ENCODE assay signal across 10 cellular contexts in the genomic region with DNA sequence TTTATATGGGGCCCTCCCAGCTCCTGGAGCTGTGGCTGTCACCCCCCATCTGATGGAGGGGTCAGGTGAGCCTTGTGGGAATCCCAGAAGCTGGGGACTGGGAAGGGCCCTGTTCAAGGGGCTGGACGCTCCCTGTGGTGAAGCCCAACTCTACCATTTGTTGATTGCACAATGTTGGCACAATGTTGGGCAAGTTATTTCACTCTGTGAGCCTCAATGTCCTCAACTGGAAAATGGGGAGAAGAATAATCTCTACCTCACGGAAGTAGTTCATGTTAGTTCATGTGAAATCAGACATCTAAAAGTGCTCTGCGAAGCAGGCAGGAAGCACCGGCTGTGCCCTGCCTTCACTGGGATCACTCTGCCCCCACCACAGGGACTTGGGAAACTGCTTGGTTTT. TPM values are rescaled to one million over a fixed set of nuclear protein-coding genes. Genes with fewer than 3 reads are reported as not detected.
DNase-seq lines count a peak whose midpoint lies in the region; ATAC-seq and TF ChIP-seq lines count a peak whose summit lies in the region.
"Had no signal": no experiment of that assay in that cellular context is flagged by ENCODE, and none has a peak within 500 bp of the region (broad histone marks: within the 10 kb centered on the region; RNA-seq: fewer than 3 reads in every experiment).

No MANE protein-coding gene starts in this region.

- no peak for TF ChIP-seq POLR2A in sigmoid colon (IDR thresholded peaks at IDR 0.05)

- 89 to 90% methylated on average over 4 of the region's 4 CpGs for WGBS in GM23248 (ENCODE audit: low coverage in 1 of 2, low lambda C conversion rate in 2 of 2, missing lambda C conversion rate in 2 of 2), 2 experiments
- 88 to 92% methylated on average over 4 of the region's 4 CpGs for WGBS in sigmoid colon, 2 donors

- no peaks in the 10 kb centered on the region for H3K36me3 ChIP-seq in GM23248 (ENCODE audit: low read depth)
- H3K36me3 ChIP-seq in neural cell (ENCODE audit: insufficient read depth, low read length), result no peaks in the 10 kb centered on the region
- H3K36me3 ChIP-seq in sigmoid colon, result no peaks in the 10 kb centered on the region
- H3K36me3 ChIP-seq in MG63, result peaks cover 3% of the 10 kb centered on the region; the same call in 1 of the 2 replicates

- DNase-seq in GM23248, result no peak
- DNase-seq in sigmoid colon, result no peak
- no peak for DNase-seq in occipital lobe (lab: John Stamatoyannopoulos, UW)
- DNase-seq in MG63, result no peak
- DNase-seq: NCI-H1694 had no signal

- H3K9me3 Mint-ChIP-seq in brain, result peaks cover 0 to 3% (median 0%) of the 10 kb centered on the region in 5 experiments
- H3K9me3 Mint-ChIP-seq: T-helper 1 cell treated with Interleukin-12 subunit alpha and Interleukin-12 subunit beta and Interleukin-4 antibody, amounts not matched to agents 30 μg/mL and 1 μg/mL, for 36 hours had no signal

- intact Hi-C loops in sigmoid colon (cut with DNase I), result no loop called here

- H3K9ac ChIP-seq in GM23248, result peak overlapping the region; percentile 71
- no peak overlapping the region for H3K9ac ChIP-seq in neural cell (ENCODE audit: low read length)

- TF ChIP-seq CTCF in 22Rv1 (IDR thresholded peaks at IDR 0.05) (no peak), brain (conservative IDR thresholded peaks at IDR 0.05) (no peak), neural cell (IDR thresholded peaks at IDR 0.05; ENCODE audit: poor library complexity, severe bottlenecking) (no peak), sigmoid colon (IDR thresholded peaks at IDR 0.05) (no peak)

- peak overlapping the region in 4 of 5 experiments; percentile 18 to 70 (median 63) for H3K4me3 Mint-ChIP-seq in brain

- H4K20me1 ChIP-seq in GM23248 (ENCODE audit: insufficient read depth) (no peaks in the 10 kb centered on the region), neural cell (ENCODE audit: insufficient read depth) (no peaks in the 10 kb centered on the region)

- no peak for ATAC-seq in GM21390 (IDR thresholded peaks at IDR 0.05; ENCODE audit: unreplicated experiment)

- H3K27ac Mint-ChIP-seq in brain, result no peak overlapping the region
- H3K27ac Mint-ChIP-seq: T-helper 1 cell treated with Interleukin-12 subunit alpha and Interleukin-12 subunit beta and Interleukin-4 antibody, amounts not matched to agents 30 μg/mL and 1 μg/mL, for 36 hours had no signal

- H3K79me2 ChIP-seq in GM23248 (ENCODE audit: insufficient read depth) (peaks cover 16% of the 10 kb centered on the region; the same call in 1 of the 2 replicates), neural cell (replicated peaks; ENCODE audit: insufficient read depth, low read length) (no peaks in the 10 kb centered on the region)

- H3K27ac ChIP-seq in 22Rv1 (peak overlapping the region; percentile 74; the same call in 1 of the 2 replicates), GM23248 (no peak overlapping the region), neural cell (ENCODE audit: low read length) (no peak overlapping the region), sigmoid colon (no peak overlapping the region)

- no peak for TF ChIP-seq RAD21 in neural cell (conservative IDR thresholded peaks at IDR 0.05)

- H3K9me2 ChIP-seq in GM23248 (ENCODE audit: insufficient read depth) (no peaks in the 10 kb centered on the region), neural cell (ENCODE audit: insufficient read depth, low read length) (no peaks in the 10 kb centered on the region)

- in situ Hi-C loops in GM23248 (cut with MboI), result no loop called here

- H3K9me3 ChIP-seq in GM23248 (ENCODE audit: low read depth) (no peaks in the 10 kb centered on the region), neural cell (ENCODE audit: low read length) (no peaks in the 10 kb centered on the region), sigmoid colon (no peaks in the 10 kb centered on the region), MG63 (no peaks in the 10 kb centered on the region)

- H3K4me1 ChIP-seq in GM23248 (ENCODE audit: insufficient read depth), result peaks cover 31% of the 10 kb centered on the region
- peaks cover 0 to 42% (median 31%) of the 10 kb centered on the region in 4 donors for H3K4me1 ChIP-seq in sigmoid colon

- peaks cover 21% of the 10 kb centered on the region for H3K27me3 Mint-ChIP-seq in brain

- H3K4me2 ChIP-seq in GM23248 (ENCODE audit: unreplicated experiment), result no peak overlapping the region
- H3K4me2 ChIP-seq in neural cell (ENCODE audit: low read length), result no peak overlapping the region

- H3K4me1 Mint-ChIP-seq in brain, result peaks cover 37% of the 10 kb centered on the region

- H3K4me3 ChIP-seq in GM23248 (peak overlapping the region; percentile 24; the same call in 1 of the 2 replicates), neural cell (ENCODE audit: low read length) (peak overlapping the region; percentile 64), sigmoid colon (no peak overlapping the region), MG63 (no peak overlapping the region)

- peaks cover 22% of the 10 kb centered on the region for H3F3A ChIP-seq in GM23248 (ENCODE audit: insufficient read depth)
- H3F3A ChIP-seq in neural cell (ENCODE audit: insufficient read depth, low read length, poor library complexity, severe bottlenecking), result no peaks in the 10 kb centered on the region

- H3K36me3 Mint-ChIP-seq in brain, result peaks cover 8% of the 10 kb centered on the region

- no peaks in the 10 kb centered on the region for H3K27me3 ChIP-seq in GM23248 (replicated peaks; ENCODE audit: insufficient read depth)
- peaks cover 19% of the 10 kb centered on the region for H3K27me3 ChIP-seq in neural cell (ENCODE audit: insufficient read depth, low read depth, low read length)
- peaks cover 15 to 72% (median 41%) of the 10 kb centered on the region in 3 donors for H3K27me3 ChIP-seq in sigmoid colon
- no peaks in the 10 kb centered on the region for H3K27me3 ChIP-seq in MG63

- H2AFZ ChIP-seq in GM23248, result peak overlapping the region; percentile 68
- no peak overlapping the region for H2AFZ ChIP-seq in neural cell (ENCODE audit: low read depth, low read length)

- TF ChIP-seq EP300 in neural cell (conservative IDR thresholded peaks at IDR 0.05; ENCODE audit: poor library complexity, severe bottlenecking), result no peak
- no peak for TF ChIP-seq EP300 in sigmoid colon (IDR thresholded peaks at IDR 0.05)

TF ChIP-seq in neural cell, 6 proteins besides CTCF, POLR2A, EP300 and RAD21:
- TF ChIP-seq TAF1 (IDR thresholded peaks at IDR 0.05; ENCODE audit: low read depth), result no peak
- no peak for TF ChIP-seq EZH2 (IDR thresholded peaks at IDR 0.05; ENCODE audit: borderline replicate concordance, insufficient read depth, low read length, poor library complexity, severe bottlenecking)
- no peak for TF ChIP-seq MXI1 (conservative IDR thresholded peaks at IDR 0.05; ENCODE audit: poor library complexity, severe bottlenecking)
- TF ChIP-seq POLR2AphosphoS5 (IDR thresholded peaks at IDR 0.05), result no peak
- TF ChIP-seq, protein P1, sequence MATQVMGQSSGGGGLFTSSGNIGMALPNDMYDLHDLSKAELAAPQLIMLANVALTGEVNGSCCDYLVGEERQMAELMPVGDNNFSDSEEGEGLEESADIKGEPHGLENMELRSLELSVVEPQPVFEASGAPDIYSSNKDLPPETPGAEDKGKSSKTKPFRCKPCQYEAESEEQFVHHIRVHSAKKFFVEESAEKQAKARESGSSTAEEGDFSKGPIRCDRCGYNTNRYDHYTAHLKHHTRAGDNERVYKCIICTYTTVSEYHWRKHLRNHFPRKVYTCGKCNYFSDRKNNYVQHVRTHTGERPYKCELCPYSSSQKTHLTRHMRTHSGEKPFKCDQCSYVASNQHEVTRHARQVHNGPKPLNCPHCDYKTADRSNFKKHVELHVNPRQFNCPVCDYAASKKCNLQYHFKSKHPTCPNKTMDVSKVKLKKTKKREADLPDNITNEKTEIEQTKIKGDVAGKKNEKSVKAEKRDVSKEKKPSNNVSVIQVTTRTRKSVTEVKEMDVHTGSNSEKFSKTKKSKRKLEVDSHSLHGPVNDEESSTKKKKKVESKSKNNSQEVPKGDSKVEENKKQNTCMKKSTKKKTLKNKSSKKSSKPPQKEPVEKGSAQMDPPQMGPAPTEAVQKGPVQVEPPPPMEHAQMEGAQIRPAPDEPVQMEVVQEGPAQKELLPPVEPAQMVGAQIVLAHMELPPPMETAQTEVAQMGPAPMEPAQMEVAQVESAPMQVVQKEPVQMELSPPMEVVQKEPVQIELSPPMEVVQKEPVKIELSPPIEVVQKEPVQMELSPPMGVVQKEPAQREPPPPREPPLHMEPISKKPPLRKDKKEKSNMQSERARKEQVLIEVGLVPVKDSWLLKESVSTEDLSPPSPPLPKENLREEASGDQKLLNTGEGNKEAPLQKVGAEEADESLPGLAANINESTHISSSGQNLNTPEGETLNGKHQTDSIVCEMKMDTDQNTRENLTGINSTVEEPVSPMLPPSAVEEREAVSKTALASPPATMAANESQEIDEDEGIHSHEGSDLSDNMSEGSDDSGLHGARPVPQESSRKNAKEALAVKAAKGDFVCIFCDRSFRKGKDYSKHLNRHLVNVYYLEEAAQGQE (IDR thresholded peaks at IDR 0.05; ENCODE audit: borderline replicate concordance), result no peak
- no peak for TF ChIP-seq SMC3 (conservative IDR thresholded peaks at IDR 0.05; ENCODE audit: poor library complexity)
TF ChIP-seq in neural cell: peak in this region for 0.

RNA-seq across cellular contexts. Expression of a gene that starts 0.8 kb away (rescaled TPM):
- total RNA-seq in GM23248 (2014; rRNA removed; shearing (Covaris generic)), result 20.0 and 24.0 TPM in 2 replicates
- polyA plus RNA-seq in GM23248 (2016; fragmentation: Nextera tagmentation; extraction: Ambion mirVana) (18.2 and 18.9 TPM in 2 replicates), brain (ENCODE audit: insufficient read depth, low read depth, low replicate concordance) (6.5 TPM), neural cell (16.2 and 21.0 TPM in 2 replicates), sigmoid colon (10 to 100 TPM; 12.7 to 35.6 (median 13.2) TPM)
- polyA minus RNA-seq in neural cell, result 25.6 and 27.0 TPM in 2 replicates
- total RNA-seq in sigmoid colon (10 to 100 TPM in 2 of 4 donors, 1 to 10 TPM in 2; 7.9 to 13.6 (median 10.6) TPM), occipital lobe (13.6 TPM)
- 24.0 and 45.5 TPM in 2 replicates for total RNA-seq in MG63 (2014; rRNA removed; shearing (Covaris generic); ENCODE audit: low replicate concordance)

RNA-seq across cellular contexts. Expression of a gene that starts 51.2 kb away (rescaled TPM):
- 0.13 and 0.54 TPM in 2 replicates for total RNA-seq in GM23248 (2014; rRNA removed; shearing (Covaris generic))
- polyA plus RNA-seq in GM23248 (2016; fragmentation: Nextera tagmentation; extraction: Ambion mirVana), result not detected in 2 replicates
- 2.5 TPM for polyA plus RNA-seq in brain (ENCODE audit: insufficient read depth, low read depth, low replicate concordance)
- polyA plus RNA-seq in neural cell, result 3.0 and 5.0 TPM in 2 replicates
- polyA minus RNA-seq in neural cell, result 1.9 and 2.9 TPM in 2 replicates
- 1 to 10 TPM in 1 of 4 donors, under 1 TPM in 2, not detected in 1; 0.66 to 1.1 (median 0.81) TPM for total RNA-seq in sigmoid colon
- 10 to 100 TPM; 10.9 to 30.9 (median 12.0) TPM for polyA plus RNA-seq in sigmoid colon
- total RNA-seq in occipital lobe, result 1.4 TPM
- total RNA-seq in MG63 (2014; rRNA removed; shearing (Covaris generic); ENCODE audit: low replicate concordance), result not detected in 2 replicates

Comparison
In these comparisons a context has a peak if more than half of its experiments do, and no peak if none do; other contexts are left out.
1. H3K4me3 ChIP-seq: peak in GM23248 (single experiment) and neural cell (single experiment); none in sigmoid colon (0 of 4) and MG63 (single experiment).